In genomic region chr13:66138172-66138811, GRCh38 we compare ENCODE assay signal across 10 cellular contexts.
DNase-seq lines count a peak whose midpoint lies in the region; ATAC-seq and TF ChIP-seq lines count a peak whose summit lies in the region.
"Had no signal": no experiment of that assay in that cellular context is flagged by ENCODE, and none has a peak within 500 bp of the region (broad histone marks: within the 10 kb centered on the region; RNA-seq: fewer than 3 reads in every experiment).

No MANE protein-coding gene starts in this region.

- H3K9me3 ChIP-seq in SU-DHL-6 (ENCODE audit: insufficient read depth, low read length) = no peaks in the 10 kb centered on the region

- peaks cover 22% of the 10 kb centered on the region for H3F3A ChIP-seq in SU-DHL-6 (ENCODE audit: insufficient read depth)

- peak overlapping the region; percentile 37 for H3K9ac ChIP-seq in SU-DHL-6 (ENCODE audit: low read length)

- H3K4me2 ChIP-seq in SU-DHL-6 (ENCODE audit: low read depth, low read length, poor library complexity, severe bottlenecking) = peak overlapping the region; percentile 70

- H3K79me2 ChIP-seq in SU-DHL-6 (ENCODE audit: insufficient read depth, low read length) = no peaks in the 10 kb centered on the region

- H4K20me1 ChIP-seq in SU-DHL-6 (ENCODE audit: low read depth, low read length) = no peaks in the 10 kb centered on the region

- H2AFZ ChIP-seq in SU-DHL-6 (ENCODE audit: low read depth, low read length, severe bottlenecking) = peak overlapping the region; percentile 65

- no peak for TF ChIP-seq CTCF in SU-DHL-6 (IDR thresholded peaks at IDR 0.05; ENCODE audit: insufficient read depth, low read length, poor library complexity, severe bottlenecking)

- DNase-seq in caudate nucleus (lab: John Stamatoyannopoulos, UW) = no peak
- no peak for DNase-seq in stimulated activated CD4-positive, alpha-beta T cell treated with anti-CD3 and anti-CD28 coated beads, Interleukin-12 subunit alpha, Interleukin-12 subunit beta, amount 100 ng/mL, for 4 hours
- no peak for DNase-seq in T-helper 1 cell
- DNase-seq in activated CD4-positive, alpha-beta T cell treated with anti-CD3 and anti-CD28 coated beads for 4 hours = no peak
- DNase-seq: activated CD4-positive, alpha-beta T cell treated with anti-CD3 and anti-CD28 coated beads for 36 hours; DND-41 had no signal

- H3K27ac ChIP-seq in SU-DHL-6 (ENCODE audit: low read depth, low read length) = peak overlapping the region; percentile 93
- H3K27ac ChIP-seq in caudate nucleus (ENCODE audit: low read depth, low read length) = no peak overlapping the region

- H3K36me3 ChIP-seq in SU-DHL-6 (ENCODE audit: low read length) = no peaks in the 10 kb centered on the region

- peak overlapping the region; percentile 4 for H3K4me3 ChIP-seq in SU-DHL-6 (ENCODE audit: insufficient read depth, low read length, poor library complexity, severe bottlenecking)

- H3K27me3 ChIP-seq in SU-DHL-6 (ENCODE audit: low read length) = no peaks in the 10 kb centered on the region

- no peaks in the 10 kb centered on the region for H3K9me2 ChIP-seq in SU-DHL-6 (replicated peaks; ENCODE audit: insufficient read depth, low read length)

- ATAC-seq in GM18861 (IDR thresholded peaks at IDR 0.05; ENCODE audit: unreplicated experiment) (peak; percentile 91), GM21515 (IDR thresholded peaks at IDR 0.05; ENCODE audit: unreplicated experiment) (peak; percentile 93), HG03135 (IDR thresholded peaks at IDR 0.05; ENCODE audit: unreplicated experiment) (peak; percentile 95)
- ATAC-seq: activated CD4-positive, alpha-beta T cell treated with anti-CD3 and anti-CD28 coated beads for 36 hours had no signal
